Comparison of ENCODE assay signal across 17 cellular contexts in genomic region chr16:56773531-56773930, GRCh38.
"Had no signal": no experiment of that assay in that cellular context is flagged by ENCODE, and none has a peak within 500 bp of the region (broad histone marks: within the 10 kb centered on the region; RNA-seq: fewer than 3 reads in every experiment).

No MANE protein-coding gene starts in this region.

- H3K27ac ChIP-seq: psoas muscle, transverse colon had no signal

- ATAC-seq: activated naive CD8-positive, alpha-beta T cell treated with anti-CD3 and anti-CD28 coated beads, Interleukin-2, amount 50 U/mL, for 24 hours; left ventricle myocardium superior; naive thymus-derived CD8-positive, alpha-beta T cell; psoas muscle; right cardiac atrium; stimulated activated naive CD8-positive, alpha-beta T cell treated with anti-CD3 and anti-CD28 coated beads, Interleukin-15, amount 100 ng/mL, for 72 hours; T-helper 17 cell had no signal

- H3K4me3 ChIP-seq: psoas muscle, transverse colon had no signal

- H3K27me3 ChIP-seq: transverse colon had no signal

- FAIRE-seq: endometrium, urothelium cell line had no signal

- DNase-seq: activated CD4-positive, alpha-beta memory T cell treated with anti-CD3 and anti-CD28 coated beads, Interleukin-2, amount 10 ng/mL, durations not matched to agents 7 days and 5 days; activated effector memory CD4-positive, alpha-beta T cell treated with anti-CD3 and anti-CD28 coated beads, Interleukin-2, amount 50 U/mL, for 16 hours; activated naive CD4-positive, alpha-beta T cell treated with anti-CD3 and anti-CD28 coated beads, Interleukin-2, amount 50 U/mL, for 16 hours; activated naive CD8-positive, alpha-beta T cell treated with anti-CD3 and anti-CD28 coated beads, Interleukin-2, amount 50 U/mL, for 24 hours; erythroblast; foreskin melanocyte; immature natural killer cell; left ventricle myocardium superior; mammary epithelial cell; naive thymus-derived CD8-positive, alpha-beta T cell; psoas muscle; right cardiac atrium; stimulated activated naive CD8-positive, alpha-beta T cell treated with anti-CD3 and anti-CD28 coated beads, Interleukin-15, amount 100 ng/mL, for 72 hours; T-helper 17 cell; transverse colon had no signal

- H3K9me3 ChIP-seq: psoas muscle, transverse colon had no signal

- H3K36me3 ChIP-seq: transverse colon had no signal
